ENCODE assay signal across 27 cellular contexts in genomic region chr6:95128439-95128838, GRCh38.
"Had no signal": no experiment of that assay in that cellular context is flagged by ENCODE, and none has a peak within 500 bp of the region (broad histone marks: within the 10 kb centered on the region; RNA-seq: fewer than 3 reads in every experiment).

No MANE protein-coding gene starts in this region.

- H3K4me3 ChIP-seq: stomach, suprapubic skin, testis, thoracic aorta, thyroid gland, tibial artery, tibial nerve, transverse colon, upper lobe of left lung, upper lobe of right lung, uterus, vagina had no signal

- H3K4me1 ChIP-seq: stomach, suprapubic skin, testis, thyroid gland, tibial artery, tibial nerve, transverse colon, upper lobe of left lung, upper lobe of right lung, uterus, vagina had no signal

- H3K9me3 ChIP-seq: stomach, suprapubic skin, testis, thoracic aorta, thyroid gland, tibial artery, tibial nerve, transverse colon, upper lobe of left lung, upper lobe of right lung, uterus, vagina had no signal

- H3K36me3 ChIP-seq: stomach, suprapubic skin, thoracic aorta, thyroid gland, tibial artery, tibial nerve, transverse colon, upper lobe of left lung, upper lobe of right lung, uterus, vagina had no signal

- H3K27ac ChIP-seq: stomach, suprapubic skin, testis, thoracic aorta, thyroid gland, tibial artery, tibial nerve, transverse colon, upper lobe of left lung, upper lobe of right lung, uterus, vagina had no signal

- FAIRE-seq: urothelium cell line had no signal

- DNase-seq: stimulated activated CD4-positive, alpha-beta T cell treated with anti-CD3 and anti-CD28 coated beads, Interleukin-2, amount 100 ng/mL, for 48 hours; stimulated activated CD4-positive, alpha-beta T cell treated with anti-CD3 and anti-CD28 coated beads, Interleukin-4, amount 100 ng/mL, for 1 hour; stimulated activated CD4-positive, alpha-beta T cell treated with anti-CD3 and anti-CD28 coated beads, Interleukin-4, amount 100 ng/mL, for 24 hours; stimulated activated CD4-positive, alpha-beta T cell treated with anti-CD3 and anti-CD28 coated beads, Interleukin-4, amount 100 ng/mL, for 4 hours; stimulated activated CD8-positive, alpha-beta memory T cell treated with anti-CD3 and anti-CD28 coated beads, Interleukin-4, amount 100 ng/mL, for 48 hours; stimulated activated naive B cell treated with anti-CD40 and anti-IgM and Interleukin-4, amounts not matched to agents 10 μg/mL and 1 μg/mL and 100 μg/mL, for 72 hours; stimulated activated naive CD4-positive, alpha-beta T cell; stimulated activated naive CD4-positive, alpha-beta T cell treated with Interleukin-2 at 50 U/mL for 16 hours; stimulated activated naive CD8-positive, alpha-beta T cell treated with anti-CD3 and anti-CD28 coated beads, Interleukin-15, amount 100 ng/mL, for 72 hours; stimulated activated naive CD8-positive, alpha-beta T cell treated with anti-CD3 and anti-CD28 coated beads, Interleukin-15, Interleukin-2, amounts not matched to agents 100 U/mL and 50 U/mL, for 24 hours; stomach; substantia nigra; testis; thyroid gland; tibial artery; transverse colon; trophoblast cell; upper lobe of left lung; upper lobe of right lung; uterus had no signal

- H3K27me3 ChIP-seq: stomach, suprapubic skin, testis, thyroid gland, tibial artery, tibial nerve, transverse colon, upper lobe of left lung, upper lobe of right lung, uterus, vagina had no signal

- ATAC-seq: stimulated activated effector memory CD8-positive, alpha-beta T cell treated with anti-CD3 and anti-CD28 coated beads, Interleukin-12 subunit alpha, Interleukin-12 subunit beta, amount 100 ng/mL, for 72 hours; stimulated activated memory B cell treated with anti-CD40 and anti-IgM and Interleukin-4, amounts not matched to agents 10 μg/mL and 1 μg/mL and 100 μg/mL, for 72 hours; stimulated activated naive B cell treated with anti-CD40 and anti-IgM and Interleukin-4, amounts not matched to agents 10 μg/mL and 1 μg/mL and 100 μg/mL, for 72 hours; stimulated activated naive CD8-positive, alpha-beta T cell treated with anti-CD3 and anti-CD28 coated beads, Interleukin-15, amount 100 ng/mL, for 72 hours; stimulated activated naive CD8-positive, alpha-beta T cell treated with anti-CD3 and anti-CD28 coated beads, Interleukin-15, Interleukin-2, amounts not matched to agents 100 U/mL and 50 U/mL, for 24 hours; upper lobe of right lung had no signal
